11 cellular contexts compared by ENCODE assay signal in the genomic region with DNA sequence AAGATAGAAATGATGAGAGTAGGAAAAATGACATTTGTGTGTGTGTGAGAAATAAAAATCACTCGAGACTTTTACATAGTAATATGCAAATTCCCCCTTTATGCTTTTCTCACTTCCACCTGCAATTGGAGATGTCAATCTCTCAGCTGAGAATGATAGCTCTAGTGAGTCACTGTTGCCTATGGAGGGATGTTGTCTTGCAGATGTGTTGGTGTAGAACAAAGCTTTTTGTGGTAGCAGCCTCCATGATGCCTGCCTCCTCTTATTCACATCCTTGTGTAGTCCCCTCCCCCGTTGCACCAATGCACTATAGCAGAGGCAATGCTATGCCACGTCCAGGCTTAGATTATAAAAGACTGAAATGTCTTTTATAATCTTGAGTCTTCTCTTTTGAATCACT. TPM values are rescaled to one million over a fixed set of nuclear protein-coding genes. Genes with fewer than 3 reads are reported as not detected.
DNase-seq lines count a peak whose midpoint lies in the region; ATAC-seq, FAIRE-seq and TF ChIP-seq lines count a peak whose summit lies in the region.
"Had no signal": no experiment of that assay in that cellular context is flagged by ENCODE, and none has a peak within 500 bp of the region (broad histone marks: within the 10 kb centered on the region; RNA-seq: fewer than 3 reads in every experiment).

No MANE protein-coding gene starts in this region.

- no peak overlapping the region for H3K27ac ChIP-seq in colonic mucosa

- intact Hi-C loops in activated naive CD4-positive, alpha-beta T cell treated with anti-CD3 and anti-CD28 coated beads for 36 hours (cut with micrococcal nuclease), result loop anchor here (1.0 to 5.0 kb wide), 6 partner anchors 9 to 376 kb away; a partner anchor contains a TSS
- intact Hi-C loops in colonic mucosa (cut with DNase I), result no loop called here

- no peaks in the 10 kb centered on the region for H3K9me3 Mint-ChIP-seq in activated naive CD4-positive, alpha-beta T cell treated with anti-CD3 and anti-CD28 coated beads for 36 hours

- H3K36me3 ChIP-seq in colonic mucosa, result no peaks in the 10 kb centered on the region

- no peak for TF ChIP-seq CTCF in colonic mucosa (IDR thresholded peaks at IDR 0.05)

- peaks cover 17% of the 10 kb centered on the region for H3K4me1 Mint-ChIP-seq in activated naive CD4-positive, alpha-beta T cell treated with anti-CD3 and anti-CD28 coated beads for 36 hours (ENCODE audit: low read depth)

- H3K27me3 Mint-ChIP-seq in activated naive CD4-positive, alpha-beta T cell treated with anti-CD3 and anti-CD28 coated beads for 36 hours (ENCODE audit: low read depth), result peaks cover 3% of the 10 kb centered on the region

- no peaks in the 10 kb centered on the region for H3K4me1 ChIP-seq in colonic mucosa

- FAIRE-seq in urothelium cell line (lab: Jason Lieb, UNC), result peak; percentile 52
- FAIRE-seq: colon had no signal

- no peaks in the 10 kb centered on the region for H3K27me3 ChIP-seq in colonic mucosa

- peak; percentile 43 for DNase-seq in activated T-cell treated with anti-CD3 and anti-CD28 coated beads for 24 hours (ENCODE audit: low read depth)
- DNase-seq in activated T-cell treated with anti-CD3 and anti-CD28 coated beads, Interleukin-2, amount 50 U/mL, for 1 hour, result no peak
- DNase-seq in activated naive CD4-positive, alpha-beta T cell treated with anti-CD3 and anti-CD28 coated beads for 36 hours, result peak; percentile 75
- no peak for DNase-seq in urothelium cell line (ENCODE audit: low spot score)
- DNase-seq in colonic mucosa, result no peak
- no peak for DNase-seq in NCI-H128 (lab: John Stamatoyannopoulos, UW; ENCODE audit: unreplicated experiment)
- no peak for DNase-seq in SW480 (ENCODE audit: low spot score)
- DNase-seq: mesenchymal stem cell had no signal

- no peaks in the 10 kb centered on the region for H3K36me3 Mint-ChIP-seq in activated naive CD4-positive, alpha-beta T cell treated with anti-CD3 and anti-CD28 coated beads for 36 hours (ENCODE audit: low read depth)

- no peak overlapping the region for H3K27ac Mint-ChIP-seq in activated naive CD4-positive, alpha-beta T cell treated with anti-CD3 and anti-CD28 coated beads for 36 hours

- no peak overlapping the region for H3K4me3 ChIP-seq in colonic mucosa

- H3K9ac ChIP-seq in colonic mucosa (ENCODE audit: low read depth in 2 of 2, low read length in 2 of 2), result no peak overlapping the region

- ATAC-seq in HG03196 (IDR thresholded peaks at IDR 0.05; ENCODE audit: unreplicated experiment), result peak; percentile 59
- ATAC-seq: HCT116 had no signal

- no peak overlapping the region for H3K4me3 Mint-ChIP-seq in activated naive CD4-positive, alpha-beta T cell treated with anti-CD3 and anti-CD28 coated beads for 36 hours

- CTCF ChIA-PET in activated naive CD4-positive, alpha-beta T cell treated with anti-CD3 and anti-CD28 coated beads for 36 hours (lab: Charles Lee), result interaction anchor here (1.0 to 1.1 kb wide), 2 partner anchors 385 to 611 kb away, joined by 3 read pairs; no protein-coding TSS in a partner anchor

- H3K9me3 ChIP-seq in colonic mucosa, result no peaks in the 10 kb centered on the region

RNA-seq across cellular contexts. Expression of a gene that starts 33.8 kb away (rescaled TPM):
- not detected for total RNA-seq in activated naive CD4-positive, alpha-beta T cell treated with anti-CD3 and anti-CD28 coated beads for 36 hours
- not detected for total RNA-seq in colonic mucosa

RNA-seq across cellular contexts. Expression of a gene that starts 58.2 kb away (rescaled TPM):
- 10 to 100 TPM; 28.2 to 32.1 TPM for total RNA-seq in activated naive CD4-positive, alpha-beta T cell treated with anti-CD3 and anti-CD28 coated beads for 36 hours
- total RNA-seq in colonic mucosa, result 10 to 100 TPM; 23.5 to 28.6 TPM

Comparison
In these comparisons a context has a peak if more than half of its experiments do, and no peak if none do; other contexts are left out.
1. DNase-seq: peak in activated T-cell treated with anti-CD3 and anti-CD28 coated beads for 24 hours (single experiment) and activated naive CD4-positive, alpha-beta T cell treated with anti-CD3 and anti-CD28 coated beads for 36 hours (single experiment); none in activated T-cell treated with anti-CD3 and anti-CD28 coated beads, Interleukin-2, amount 50 U/mL, for 1 hour (single experiment), urothelium cell line (single experiment), colonic mucosa (single experiment), NCI-H128 (single experiment) and SW480 (single experiment).